ENCODE assay signal across 14 cellular contexts in genomic region chr12:19683178-19683927, GRCh38.
DNase-seq lines count a peak whose midpoint lies in the region; ATAC-seq and TF ChIP-seq lines count a peak whose summit lies in the region.
"Had no signal": no experiment of that assay in that cellular context is flagged by ENCODE, and none has a peak within 500 bp of the region (broad histone marks: within the 10 kb centered on the region; RNA-seq: fewer than 3 reads in every experiment).

No MANE protein-coding gene starts in this region.

- H3K36me3 Mint-ChIP-seq in chondrocyte (ENCODE audit: low read depth): peaks cover 5% of the 10 kb centered on the region

- H3K4me3 Mint-ChIP-seq in chondrocyte (ENCODE audit: unreplicated experiment): peak overlapping the region; percentile 33
- H3K4me3 Mint-ChIP-seq: neural crest cell had no signal

- no peak for TF ChIP-seq POLR2A in lower leg skin (IDR thresholded peaks at IDR 0.05)

- DNase-seq in AG08395 (ENCODE audit: low spot score) (peak; percentile 49), HT1080 (ENCODE audit: low read depth) (peak; percentile 62), chondrocyte (ENCODE audit: low spot score) (no peak), lower leg skin (ENCODE audit: low spot score in 2 of 2) (no peak), cortex of kidney (lab: John Stamatoyannopoulos, UW) (no peak)
- DNase-seq: activated CD4-positive, alpha-beta T cell treated with anti-CD3 and anti-CD28 coated beads for 48 hours; effector CD8-positive, alpha-beta T cell; NCI-H82; stomach had no signal

- no peak overlapping the region for H3K27ac ChIP-seq in liver (ENCODE audit: low read depth in 1 of 2, low read length in 2 of 2)
- H3K27ac ChIP-seq: BLaER1 treated with 17β-estradiol and CSF1 and Interleukin-3, amounts not matched to agents 10 nM and 100 nM had no signal

- ATAC-seq in HG03175 (IDR thresholded peaks at IDR 0.05; ENCODE audit: unreplicated experiment) (no peak), HG02588 (IDR thresholded peaks at IDR 0.05; ENCODE audit: unreplicated experiment) (no peak)

- H3K4me3 ChIP-seq in liver (ENCODE audit: low read depth in 1 of 3, low read length in 3 of 3) (no peak overlapping the region), lower leg skin (ENCODE audit: low read depth, poor library complexity, severe bottlenecking) (no peak overlapping the region)
- H3K4me3 ChIP-seq: BLaER1 treated with 17β-estradiol and CSF1 and Interleukin-3, amounts not matched to agents 10 nM and 100 nM; stomach had no signal

- H3K27me3 Mint-ChIP-seq in chondrocyte (ENCODE audit: low read depth): no peaks in the 10 kb centered on the region

- H3K27me3 ChIP-seq in liver (ENCODE audit: control insufficient read depth in 4 of 4, insufficient read depth in 4 of 4, low read length in 3 of 4): no peaks in the 10 kb centered on the region
- H3K27me3 ChIP-seq: BLaER1 treated with 17β-estradiol and CSF1 and Interleukin-3, amounts not matched to agents 10 nM and 100 nM; stomach had no signal

- peak overlapping the region; percentile 91 for H3K27ac Mint-ChIP-seq in chondrocyte (ENCODE audit: unreplicated experiment)

- TF ChIP-seq CTCF in chondrocyte (IDR thresholded peaks at IDR 0.05) (no peak), liver (IDR thresholded peaks at IDR 0.05; ENCODE audit: low read depth, low read length, missing input control) (no peak), lower leg skin (IDR thresholded peaks at IDR 0.05) (no peak)

- no peaks in the 10 kb centered on the region for H3K36me3 ChIP-seq in liver (ENCODE audit: control insufficient read depth in 4 of 4, insufficient read depth in 3 of 4, low read depth in 1 of 4, low read length in 3 of 4)
- H3K36me3 ChIP-seq: BLaER1 treated with 17β-estradiol and CSF1 and Interleukin-3, amounts not matched to agents 10 nM and 100 nM; stomach had no signal

- H3K9me3 Mint-ChIP-seq in chondrocyte (ENCODE audit: low read depth): peaks cover 21% of the 10 kb centered on the region

- intact Hi-C loops in lower leg skin (cut with DNase I; ENCODE audit: low total_unique reads): no loop called here

- H3K4me1 Mint-ChIP-seq in chondrocyte (ENCODE audit: low read depth): peaks cover 25% of the 10 kb centered on the region
- H3K4me1 Mint-ChIP-seq: neural crest cell had no signal

- WGBS in liver: 78% methylated on average over 7 of the region's 7 CpGs
- 84% methylated on average over 7 of the region's 7 CpGs for WGBS in lower leg skin, 2 donors

- TF ChIP-seq RAD21 in liver (IDR thresholded peaks at IDR 0.05): no peak

- no peak overlapping the region for H3K9ac ChIP-seq in liver (ENCODE audit: low read depth in 1 of 2, low read length in 2 of 2)
- H3K9ac ChIP-seq: BLaER1 treated with 17β-estradiol and CSF1 and Interleukin-3, amounts not matched to agents 10 nM and 100 nM had no signal

- no peaks in the 10 kb centered on the region for H3K4me1 ChIP-seq in liver (ENCODE audit: control insufficient read depth in 4 of 4, insufficient read depth in 4 of 4, low read length in 3 of 4)

- no peaks in the 10 kb centered on the region for H3K9me3 ChIP-seq in liver (ENCODE audit: control insufficient read depth in 4 of 4, low read length in 3 of 4)

TF ChIP-seq in liver, 16 proteins besides CTCF, POLR2A, EP300 and RAD21:
- TF ChIP-seq FOXA1 (IDR thresholded peaks at IDR 0.05): no peak
- peak in 1 of 2 donors; percentile 30 for TF ChIP-seq JUND (IDR thresholded peaks at IDR 0.05)
- TF ChIP-seq REST (IDR thresholded peaks at IDR 0.05): peak; percentile 28
- no peak for TF ChIP-seq HNF4G (IDR thresholded peaks at IDR 0.05)

Comparison
In these comparisons a context has a peak if more than half of its experiments do, and no peak if none do; other contexts are left out.
1. DNase-seq: peak in AG08395 (single experiment) and HT1080 (single experiment); none in chondrocyte (single experiment), lower leg skin (0 of 2) and cortex of kidney (single experiment).